8 cellular contexts compared by ENCODE assay signal in genomic region chr4:54657194-54657555, GRCh38. TPM values are rescaled to one million over a fixed set of nuclear protein-coding genes. Genes with fewer than 3 reads are reported as not detected.
A peak's percentile ranks its signal among the peaks of the same experiment; 100 is the strongest.
DNase-seq lines count a peak whose midpoint lies in the region; ATAC-seq, FAIRE-seq and TF ChIP-seq lines count a peak whose summit lies in the region.

No MANE protein-coding gene starts in this region.

- H3K4me3 ChIP-seq in ACC112 (ENCODE audit: low read depth, low read length) (peak overlapping the region; percentile 79; the same call in 1 of the 2 replicates), brain microvascular endothelial cell (ENCODE audit: low read depth, low read length) (peak overlapping the region; percentile 70)

- H3K9me3 Mint-ChIP-seq in naive thymus-derived CD8-positive, alpha-beta T cell = no peaks in the 10 kb centered on the region

- in situ Hi-C loops in brain microvascular endothelial cell (cut with HindIII; ENCODE audit: low pct_ligation_motif_present, low sequenced_read_pairs) = no loop called here

- peaks cover 7 to 38% (median 22%) of the 10 kb centered on the region in 4 donors for H3K4me1 Mint-ChIP-seq in naive thymus-derived CD8-positive, alpha-beta T cell

- peak overlapping the region; percentile 49 to 86 (median 82) for H3K4me3 Mint-ChIP-seq in naive thymus-derived CD8-positive, alpha-beta T cell

- no peak overlapping the region for H2AFZ ChIP-seq in ACC112 (ENCODE audit: low read length, unreplicated experiment)

- DNase-seq in NCI-H1092 (lab: John Stamatoyannopoulos, UW) (peak; percentile 43), brain microvascular endothelial cell (no peak), D721Med (ENCODE audit: insufficient read length, low spot score) (no peak), HK-2 (ENCODE audit: unreplicated experiment) (no peak)
- DNase-seq in naive thymus-derived CD8-positive, alpha-beta T cell = no peak

- H3K27ac Mint-ChIP-seq in naive thymus-derived CD8-positive, alpha-beta T cell = peak overlapping the region in 1 of 10 donors; percentile 11

- peaks cover 29 to 59% (median 34%) of the 10 kb centered on the region in 5 donors for H3K27me3 Mint-ChIP-seq in naive thymus-derived CD8-positive, alpha-beta T cell

- TF ChIP-seq CTCF in brain microvascular endothelial cell (IDR thresholded peaks at IDR 0.05; ENCODE audit: low read depth, low read length, missing control alignments) (no peak), D721Med (IDR thresholded peaks at IDR 0.05; ENCODE audit: insufficient read depth, missing control alignments) (no peak)

- no peak overlapping the region for H3K27ac ChIP-seq in ACC112 (ENCODE audit: low read depth, low read length)
- no peak overlapping the region for H3K27ac ChIP-seq in brain microvascular endothelial cell

- no peak for ATAC-seq in naive thymus-derived CD8-positive, alpha-beta T cell
- ATAC-seq in HG02623 (IDR thresholded peaks at IDR 0.05; ENCODE audit: unreplicated experiment) (no peak), HG02981 (IDR thresholded peaks at IDR 0.05; ENCODE audit: unreplicated experiment) (no peak)

- peaks cover 31% of the 10 kb centered on the region for H3K4me1 ChIP-seq in ACC112 (ENCODE audit: control insufficient read depth, insufficient read depth, low read length, unreplicated experiment)

- FAIRE-seq in D721Med (lab: Jason Lieb, UNC) = no peak

- peaks cover 0 to 5% (median 0%) of the 10 kb centered on the region in 3 donors for H3K36me3 Mint-ChIP-seq in naive thymus-derived CD8-positive, alpha-beta T cell

- H3K79me2 ChIP-seq in ACC112 (ENCODE audit: control insufficient read depth, insufficient read depth, low read length, unreplicated experiment) = no peaks in the 10 kb centered on the region

- H3K27me3 ChIP-seq in ACC112 (ENCODE audit: insufficient read depth, low read length) = peaks cover 39% of the 10 kb centered on the region
- no peaks in the 10 kb centered on the region for H3K27me3 ChIP-seq in brain microvascular endothelial cell (replicated peaks)

- H3K36me3 ChIP-seq in ACC112 (ENCODE audit: insufficient read depth, low read length) (no peaks in the 10 kb centered on the region), brain microvascular endothelial cell (replicated peaks) (no peaks in the 10 kb centered on the region)

- POLR2A ChIA-PET in naive thymus-derived CD8-positive, alpha-beta T cell (lab: Charles Lee) = no interaction called here

RNA-seq across cellular contexts. Expression of gene KIT, which starts 0.6 kb away (rescaled TPM):
- total RNA-seq in naive thymus-derived CD8-positive, alpha-beta T cell = under 1 TPM in 1 of 2 experiments, not detected in 1; 0.08 TPM
- not detected for polyA plus RNA-seq in naive thymus-derived CD8-positive, alpha-beta T cell
